Comparison of ENCODE assay signal across 1 cellular context in the genomic region with DNA sequence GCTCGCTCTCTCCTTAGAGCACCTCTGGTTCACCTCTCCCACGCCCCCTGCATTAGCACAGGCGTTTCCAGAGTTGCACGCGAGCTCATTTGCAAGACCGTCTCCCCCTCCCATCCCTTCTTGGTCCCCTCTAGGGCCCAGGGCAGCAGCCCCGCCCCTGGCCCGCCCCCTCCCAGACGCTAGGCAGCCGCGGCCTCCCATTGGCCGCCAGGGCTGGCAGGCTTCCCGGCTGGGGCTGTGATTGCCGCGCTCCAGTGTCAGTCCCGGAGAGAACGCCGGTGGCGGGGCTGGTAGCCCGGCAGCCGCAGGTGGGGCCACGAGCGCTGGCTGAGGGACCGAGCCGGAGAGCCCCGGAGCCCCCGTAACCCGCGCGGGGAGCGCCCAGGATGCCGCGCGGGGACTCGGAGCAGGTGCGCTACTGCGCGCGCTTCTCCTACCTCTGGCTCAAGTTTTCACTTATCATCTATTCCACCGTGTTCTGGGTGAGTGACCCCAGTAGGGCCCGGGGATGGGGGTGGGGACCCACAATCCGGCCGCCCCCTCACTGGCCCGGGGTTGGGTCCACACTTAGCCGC.
TF ChIP-seq lines count a peak whose summit lies in the region.

TSS of gene TSPAN15 (plus strand) at position 257 of the 575 bp plus-strand sequence. CDS start at position 387, 130 bp downstream.

TF ChIP-seq in GM12878, 131 proteins besides CTCF, POLR2A, EP300 and RAD21 (continued from another document):
- TF ChIP-seq PRDM15 (CRISPR knock-in tag; IDR thresholded peaks at IDR 0.05) (no peak), RAD51 (IDR thresholded peaks at IDR 0.05) (no peak), CEBPZ (IDR thresholded peaks at IDR 0.05; ENCODE audit: low read depth, low read length) (peak; percentile 50), SP1 (IDR thresholded peaks at IDR 0.05; ENCODE audit: low read depth, low read length) (peak; percentile 95), DPF2 (IDR thresholded peaks at IDR 0.05) (peak; percentile 95), YY1 (IDR thresholded peaks at IDR 0.05; ENCODE audit: low read depth, low read length) (no peak), EED (IDR thresholded peaks at IDR 0.05; ENCODE audit: low read depth) (no peak), HCFC1 (IDR thresholded peaks at IDR 0.05; ENCODE audit: low read length) (no peak), ZBED1 (IDR thresholded peaks at IDR 0.05; ENCODE audit: borderline replicate concordance) (no peak), ZNF622 (IDR thresholded peaks at IDR 0.05) (no peak), USF2 (IDR thresholded peaks at IDR 0.05; ENCODE audit: borderline replicate concordance, low read depth, low read length) (no peak), RELB (IDR thresholded peaks at IDR 0.05; ENCODE audit: low read depth) (0 out of 2 replicates have a peak, but pooled peaks have one; percentile 37), CEBPB (IDR thresholded peaks at IDR 0.05; ENCODE audit: borderline replicate concordance in 1 of 2, low read depth in 2 of 2, low read length in 2 of 2) (no peak), TARDBP (IDR thresholded peaks at IDR 0.05; ENCODE audit: borderline replicate concordance) (no peak), IRF3 (IDR thresholded peaks at IDR 0.05) (peak; percentile 80; the same call in 1 of the 2 replicates), CHD4 (IDR thresholded peaks at IDR 0.05) (no peak), SIN3A (IDR thresholded peaks at IDR 0.05; ENCODE audit: low read depth, low read length) (no peak), SREBF1 (IDR thresholded peaks at IDR 0.05; ENCODE audit: low read length) (no peak), HDGF (IDR thresholded peaks at IDR 0.05) (no peak), NBN (IDR thresholded peaks at IDR 0.05) (no peak), IKZF1 (conservative IDR thresholded peaks at IDR 0.05) (no peak), NR2C1 (IDR thresholded peaks at IDR 0.05) (no peak), BHLHE40 (IDR thresholded peaks at IDR 0.05; ENCODE audit: borderline replicate concordance in 1 of 2, low read depth in 2 of 2, low read length in 1 of 2) (peak; percentile 79 to 83), CBX3 (IDR thresholded peaks at IDR 0.05; ENCODE audit: borderline replicate concordance, low read depth) (no peak), GABPA (IDR thresholded peaks at IDR 0.05; ENCODE audit: low read depth) (no peak), TAF1 (IDR thresholded peaks at IDR 0.05; ENCODE audit: borderline replicate concordance, low read depth, low read length) (no peak), FOS (IDR thresholded peaks at IDR 0.05; ENCODE audit: borderline replicate concordance, extremely low read depth, insufficient read length) (peak; percentile 57), CHD2 (IDR thresholded peaks at IDR 0.05; ENCODE audit: borderline replicate concordance, low read depth, low read length) (peak; percentile 90; the same call in 1 of the 2 replicates), CREB1 (IDR thresholded peaks at IDR 0.05; ENCODE audit: low read depth) (peak; percentile 14; the same call in 1 of the 2 replicates), MXI1 (IDR thresholded peaks at IDR 0.05; ENCODE audit: low read depth, low read length) (no peak)
- TF ChIP-seq, protein P1, sequence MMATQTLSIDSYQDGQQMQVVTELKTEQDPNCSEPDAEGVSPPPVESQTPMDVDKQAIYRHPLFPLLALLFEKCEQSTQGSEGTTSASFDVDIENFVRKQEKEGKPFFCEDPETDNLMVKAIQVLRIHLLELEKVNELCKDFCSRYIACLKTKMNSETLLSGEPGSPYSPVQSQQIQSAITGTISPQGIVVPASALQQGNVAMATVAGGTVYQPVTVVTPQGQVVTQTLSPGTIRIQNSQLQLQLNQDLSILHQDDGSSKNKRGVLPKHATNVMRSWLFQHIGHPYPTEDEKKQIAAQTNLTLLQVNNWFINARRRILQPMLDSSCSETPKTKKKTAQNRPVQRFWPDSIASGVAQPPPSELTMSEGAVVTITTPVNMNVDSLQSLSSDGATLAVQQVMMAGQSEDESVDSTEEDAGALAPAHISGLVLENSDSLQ (IDR thresholded peaks at IDR 0.05): peak; percentile 98
- TF ChIP-seq, protein P2, sequence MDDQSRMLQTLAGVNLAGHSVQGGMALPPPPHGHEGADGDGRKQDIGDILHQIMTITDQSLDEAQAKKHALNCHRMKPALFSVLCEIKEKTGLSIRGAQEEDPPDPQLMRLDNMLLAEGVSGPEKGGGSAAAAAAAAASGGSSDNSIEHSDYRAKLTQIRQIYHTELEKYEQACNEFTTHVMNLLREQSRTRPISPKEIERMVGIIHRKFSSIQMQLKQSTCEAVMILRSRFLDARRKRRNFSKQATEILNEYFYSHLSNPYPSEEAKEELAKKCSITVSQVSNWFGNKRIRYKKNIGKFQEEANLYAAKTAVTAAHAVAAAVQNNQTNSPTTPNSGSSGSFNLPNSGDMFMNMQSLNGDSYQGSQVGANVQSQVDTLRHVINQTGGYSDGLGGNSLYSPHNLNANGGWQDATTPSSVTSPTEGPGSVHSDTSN (IDR thresholded peaks at IDR 0.05; ENCODE audit: insufficient replicate concordance, low read depth, low read length): peak; percentile 97
